In genomic region chr1:6395781-6396244, GRCh38 we compare ENCODE assay signal across 6 cellular contexts. TPM values are rescaled to one million over a fixed set of nuclear protein-coding genes. Genes with fewer than 3 reads are reported as not detected.
"Had no signal": no experiment of that assay in that cellular context is flagged by ENCODE, and none has a peak within 500 bp of the region (broad histone marks: within the 10 kb centered on the region; RNA-seq: fewer than 3 reads in every experiment).

No MANE protein-coding gene starts in this region.

RNA-seq across cellular contexts. Expression of gene HES2, which starts 23.9 kb away (rescaled TPM):
- total RNA-seq: left ventricle myocardium inferior, left ventricle myocardium superior, liver, mononuclear cell had no signal
- polyA plus RNA-seq: immature natural killer cell; naive thymus-derived CD4-positive, alpha-beta T cell had no signal

RNA-seq across cellular contexts. Expression of gene ESPN, which starts 28.8 kb away (rescaled TPM):
- polyA plus RNA-seq: immature natural killer cell had no signal
